Comparison of ENCODE assay signal across 10 cellular contexts in the genomic region with DNA sequence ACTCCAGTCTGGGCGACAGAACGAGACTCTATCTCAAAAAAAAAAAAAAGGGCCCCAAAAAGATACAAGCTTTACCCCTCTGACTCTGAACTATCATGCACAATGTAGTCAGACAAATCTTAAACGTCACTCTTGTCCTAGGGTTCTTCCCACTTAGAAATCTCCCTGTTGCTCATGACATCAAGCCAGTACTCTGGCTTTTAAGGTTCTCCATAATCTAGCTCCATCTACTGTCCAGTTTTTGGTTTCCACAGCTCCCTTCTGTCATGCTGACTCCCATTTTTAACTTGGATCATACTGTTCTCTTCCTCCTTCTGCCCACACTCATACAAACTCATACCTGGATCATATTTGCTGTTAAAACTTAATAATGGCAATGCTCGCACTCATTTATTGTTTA.
A peak's percentile ranks its signal among the peaks of the same experiment; 100 is the strongest.
DNase-seq lines count a peak whose midpoint lies in the region; ATAC-seq and TF ChIP-seq lines count a peak whose summit lies in the region.
"Had no signal": no experiment of that assay in that cellular context is flagged by ENCODE, and none has a peak within 500 bp of the region (broad histone marks: within the 10 kb centered on the region; RNA-seq: fewer than 3 reads in every experiment).

No MANE protein-coding gene starts in this region.

- 61% methylated on average over 3 of the region's 4 CpGs for WGBS in right lobe of liver (ENCODE audit: insufficient coverage, low coverage, low lambda C conversion rate, missing lambda C conversion rate)

- no peaks in the 10 kb centered on the region for H3K36me3 ChIP-seq in DND-41 (ENCODE audit: insufficient read depth, low read length)
- no peaks in the 10 kb centered on the region for H3K36me3 ChIP-seq in right lobe of liver

- H2AFZ ChIP-seq in DND-41 (ENCODE audit: low read depth, low read length) = no peak overlapping the region

- peaks cover 65% of the 10 kb centered on the region for H3K4me1 ChIP-seq in DND-41 (ENCODE audit: insufficient read depth, low read length)
- no peaks in the 10 kb centered on the region for H3K4me1 ChIP-seq in right lobe of liver

- no peaks in the 10 kb centered on the region for H4K20me1 ChIP-seq in DND-41 (ENCODE audit: insufficient read depth, low read length)

- no peaks in the 10 kb centered on the region for H3K79me2 ChIP-seq in DND-41 (ENCODE audit: insufficient read depth, low read length)

- H3K27ac ChIP-seq in DND-41 (ENCODE audit: low read length) (peak overlapping the region; percentile 46; the same call in 1 of the 2 replicates), right lobe of liver (no peak overlapping the region)

- H3K4me2 ChIP-seq in DND-41 (ENCODE audit: insufficient read depth, low read length) = no peak overlapping the region

- H3K9me3 ChIP-seq in DND-41 (ENCODE audit: insufficient read depth, low read length, severe bottlenecking) (no peaks in the 10 kb centered on the region), right lobe of liver (no peaks in the 10 kb centered on the region)

- no peak overlapping the region for H3K9ac ChIP-seq in DND-41 (ENCODE audit: low read depth, low read length)

- H3K27me3 ChIP-seq in DND-41 (ENCODE audit: insufficient read depth, low read length, poor library complexity) (no peaks in the 10 kb centered on the region), right lobe of liver (no peaks in the 10 kb centered on the region)

- TF ChIP-seq POLR2A in right lobe of liver (IDR thresholded peaks at IDR 0.05) (no peak), erythroblast (IDR thresholded peaks at IDR 0.05; ENCODE audit: low read length) (no peak), GM18505 (IDR thresholded peaks at IDR 0.05; ENCODE audit: borderline replicate concordance, extremely low read depth, insufficient read depth, insufficient read length) (no peak)

- DNase-seq in DND-41 (no peak), LNCaP clone FGC (ENCODE audit: low read depth) (peak; percentile 22), astrocyte of the hippocampus (ENCODE audit: low read depth, low spot score) (peak; percentile 16), right lobe of liver (no peak), GOT3 (lab: John Stamatoyannopoulos, UW) (no peak), erythroblast (lab: John Stamatoyannopoulos, UW) (no peak)
- DNase-seq in stimulated activated naive CD4-positive, alpha-beta T cell (lab: John Stamatoyannopoulos, UW) = no peak
- DNase-seq: effector memory CD4-positive, alpha-beta T cell had no signal

- H3K4me3 ChIP-seq in DND-41 (ENCODE audit: low read depth in 1 of 2, low read length in 2 of 2) = no peak overlapping the region
- no peak overlapping the region for H3K4me3 ChIP-seq in LNCaP clone FGC (ENCODE audit: low read depth, low read length)
- H3K4me3 ChIP-seq in right lobe of liver = no peak overlapping the region
- H3K4me3 ChIP-seq: lung had no signal

- ATAC-seq in DND-41 (ENCODE audit: insufficient read depth, low read depth) (peak; percentile 31; the same call in 1 of the 3 replicates), right lobe of liver (peak; percentile 56 to 78 (median 68)), GM18505 (IDR thresholded peaks at IDR 0.05; ENCODE audit: unreplicated experiment) (no peak)

- TF ChIP-seq CTCF in DND-41 (IDR thresholded peaks at IDR 0.05; ENCODE audit: borderline replicate concordance, extremely low read depth, low read length, poor library complexity, severe bottlenecking) (peak; percentile 55), LNCaP clone FGC (IDR thresholded peaks at IDR 0.05; ENCODE audit: control insufficient read depth, extremely low read depth, insufficient read depth) (peak; percentile 57), right lobe of liver (IDR thresholded peaks at IDR 0.05) (peak; percentile 7 to 53 (median 28))

- intact Hi-C loops in right lobe of liver (cut with DNase I) = no loop called here

Comparison
In these comparisons a context has a peak if more than half of its experiments do, and no peak if none do; other contexts are left out.
1. DNase-seq: peak in LNCaP clone FGC (single experiment) and astrocyte of the hippocampus (single experiment); none in DND-41 (single experiment), right lobe of liver (0 of 3), GOT3 (single experiment), stimulated activated naive CD4-positive, alpha-beta T cell (0 of 6) and erythroblast (0 of 2).
2. Peak in every context shown above with its lines, with median percentiles within 50 percentile points of each other: CTCF ChIP-seq.